Comparison of ENCODE assay signal across 1 cellular context in the genomic region with DNA sequence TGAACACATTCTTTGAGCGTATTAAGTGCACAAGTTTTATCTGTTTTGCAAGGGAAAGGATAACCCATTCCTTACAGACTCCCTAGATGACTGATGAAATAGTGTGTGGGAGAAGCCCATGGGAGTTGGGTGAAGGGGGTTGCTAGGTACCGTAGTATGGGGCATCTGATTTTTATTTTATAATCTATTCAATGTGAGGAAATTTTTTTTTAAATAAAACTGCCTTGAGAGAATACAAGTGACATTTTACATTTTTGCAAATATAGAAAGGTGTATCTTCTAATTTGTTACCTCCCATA.
TF ChIP-seq lines count a peak whose summit lies in the region.

No MANE protein-coding gene starts in this region.

TF ChIP-seq in IMR-90, 13 proteins besides CTCF, POLR2A, EP300 and RAD21 (continued from another document):
- TF ChIP-seq, protein P1, sequence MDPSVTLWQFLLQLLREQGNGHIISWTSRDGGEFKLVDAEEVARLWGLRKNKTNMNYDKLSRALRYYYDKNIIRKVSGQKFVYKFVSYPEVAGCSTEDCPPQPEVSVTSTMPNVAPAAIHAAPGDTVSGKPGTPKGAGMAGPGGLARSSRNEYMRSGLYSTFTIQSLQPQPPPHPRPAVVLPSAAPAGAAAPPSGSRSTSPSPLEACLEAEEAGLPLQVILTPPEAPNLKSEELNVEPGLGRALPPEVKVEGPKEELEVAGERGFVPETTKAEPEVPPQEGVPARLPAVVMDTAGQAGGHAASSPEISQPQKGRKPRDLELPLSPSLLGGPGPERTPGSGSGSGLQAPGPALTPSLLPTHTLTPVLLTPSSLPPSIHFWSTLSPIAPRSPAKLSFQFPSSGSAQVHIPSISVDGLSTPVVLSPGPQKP (IDR thresholded peaks at IDR 0.05; ENCODE audit: borderline replicate concordance, low read depth, low read length): no peak
- TF ChIP-seq FOS (IDR thresholded peaks at IDR 0.05; ENCODE audit: low read depth, low read length) (no peak), MXI1 (IDR thresholded peaks at IDR 0.05; ENCODE audit: borderline replicate concordance, low read depth, low read length) (no peak), CEBPB (IDR thresholded peaks at IDR 0.05; ENCODE audit: low read depth, low read length) (no peak), CHD1 (IDR thresholded peaks at IDR 0.05; ENCODE audit: low read depth, low read length) (no peak), NFE2L2 (IDR thresholded peaks at IDR 0.05; ENCODE audit: low read depth, low read length) (no peak), MAFK (IDR thresholded peaks at IDR 0.05; ENCODE audit: low read depth, low read length) (no peak), SMC3 (IDR thresholded peaks at IDR 0.05; ENCODE audit: low read depth, low read length) (no peak), BHLHE40 (IDR thresholded peaks at IDR 0.05; ENCODE audit: low read depth, low read length) (no peak), RCOR1 (IDR thresholded peaks at IDR 0.05; ENCODE audit: insufficient replicate concordance, low read length) (no peak), RFX5 (IDR thresholded peaks at IDR 0.05; ENCODE audit: low read depth, low read length) (no peak)
- TF ChIP-seq, protein P2, sequence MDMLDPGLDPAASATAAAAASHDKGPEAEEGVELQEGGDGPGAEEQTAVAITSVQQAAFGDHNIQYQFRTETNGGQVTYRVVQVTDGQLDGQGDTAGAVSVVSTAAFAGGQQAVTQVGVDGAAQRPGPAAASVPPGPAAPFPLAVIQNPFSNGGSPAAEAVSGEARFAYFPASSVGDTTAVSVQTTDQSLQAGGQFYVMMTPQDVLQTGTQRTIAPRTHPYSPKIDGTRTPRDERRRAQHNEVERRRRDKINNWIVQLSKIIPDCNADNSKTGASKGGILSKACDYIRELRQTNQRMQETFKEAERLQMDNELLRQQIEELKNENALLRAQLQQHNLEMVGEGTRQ (IDR thresholded peaks at IDR 0.05; ENCODE audit: low read depth, low read length): no peak
